18 cellular contexts compared by ENCODE assay signal in the genomic region with DNA sequence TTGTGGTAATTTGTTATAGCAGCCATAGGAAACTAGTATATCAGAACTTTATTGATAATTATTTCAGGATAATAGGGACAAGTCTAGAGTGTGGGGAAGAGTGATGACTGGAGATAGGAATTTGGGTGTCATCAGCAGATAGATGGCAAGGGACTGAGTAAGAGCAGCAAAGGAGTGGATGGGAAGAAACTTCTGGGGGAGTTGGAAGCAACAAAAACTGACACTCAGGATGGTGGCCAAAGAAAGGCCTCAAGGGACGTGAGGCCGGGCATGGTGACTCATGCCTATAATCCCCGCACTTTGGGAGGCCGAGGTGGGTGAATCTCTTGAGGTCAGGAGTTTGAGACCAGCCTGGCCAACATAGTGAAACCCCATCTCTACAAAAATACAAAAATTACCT. TPM values are rescaled to one million over a fixed set of nuclear protein-coding genes. Genes with fewer than 3 reads are reported as not detected.
DNase-seq lines count a peak whose midpoint lies in the region; TF ChIP-seq lines count a peak whose summit lies in the region.
"Had no signal": no experiment of that assay in that cellular context is flagged by ENCODE, and none has a peak within 500 bp of the region (broad histone marks: within the 10 kb centered on the region; RNA-seq: fewer than 3 reads in every experiment).

No MANE protein-coding gene starts in this region.

- H3K9me3 ChIP-seq in tibial nerve = no peaks in the 10 kb centered on the region

- WGBS in tibial nerve, 2 donors = 78 to 89% methylated on average over 3 to 4 of the region's 4 CpGs

- TF ChIP-seq CTCF in NB4 (IDR thresholded peaks at IDR 0.05; ENCODE audit: low read depth, low read length) (no peak), fibroblast of mammary gland (conservative IDR thresholded peaks at IDR 0.05; ENCODE audit: control insufficient read depth, insufficient read depth, low read depth, low read length) (no peak), tibial nerve (IDR thresholded peaks at IDR 0.05) (no peak)

- no peaks in the 10 kb centered on the region for H3K79me2 ChIP-seq in ACC112 (ENCODE audit: control insufficient read depth, insufficient read depth, low read length, unreplicated experiment)

- H3K36me3 Mint-ChIP-seq in immature natural killer cell = peaks cover 0 to 3% (median 0%) of the 10 kb centered on the region in 3 donors

- H3K27ac Mint-ChIP-seq in immature natural killer cell = no peak overlapping the region

- H3K27me3 ChIP-seq in ACC112 (ENCODE audit: insufficient read depth, low read length) = no peaks in the 10 kb centered on the region
- H3K27me3 ChIP-seq in tibial nerve = no peaks in the 10 kb centered on the region

- peaks cover 0 to 3% (median 0%) of the 10 kb centered on the region in 3 donors for H3K27me3 Mint-ChIP-seq in immature natural killer cell (ENCODE audit: low read depth in 3 of 3)

- H3K4me1 ChIP-seq in ACC112 (ENCODE audit: control insufficient read depth, insufficient read depth, low read length, unreplicated experiment) (no peaks in the 10 kb centered on the region), tibial nerve (no peaks in the 10 kb centered on the region)

- no peaks in the 10 kb centered on the region for H3K36me3 ChIP-seq in ACC112 (ENCODE audit: insufficient read depth, low read length)
- H3K36me3 ChIP-seq in tibial nerve = no peaks in the 10 kb centered on the region

- no peaks in the 10 kb centered on the region for H3K9me3 Mint-ChIP-seq in immature natural killer cell

- H2AFZ ChIP-seq in ACC112 (ENCODE audit: low read length, unreplicated experiment) = no peak overlapping the region

- DNase-seq in GM03348 (ENCODE audit: low spot score) (peak; percentile 29), NB4 (ENCODE audit: low read depth) (peak; percentile 50), fibroblast of mammary gland (ENCODE audit: low read depth) (peak; percentile 30), NCI-H146 (lab: John Stamatoyannopoulos, UW) (no peak), tibial nerve (ENCODE audit: low spot score in 2 of 2) (no peak), immature natural killer cell (no peak)
- no peak for DNase-seq in activated naive CD4-positive, alpha-beta T cell treated with Interleukin-2 at 50 U/mL for 16 hours
- DNase-seq: 8988T, NCI-H1092, NCI-H2107, NCI-H226, NCI-H524 treated with DMSO at 0.1 percent for 48 hours, Right ventricle myocardium superior, T-helper 1 cell had no signal

- H3K27ac ChIP-seq in ACC112 (ENCODE audit: low read depth, low read length) = peak overlapping the region; percentile 47; the same call in 1 of the 2 replicates
- no peak overlapping the region for H3K27ac ChIP-seq in tibial nerve
- H3K27ac ChIP-seq: SK-N-MC had no signal

- TF ChIP-seq POLR2A in NB4 (IDR thresholded peaks at IDR 0.05; ENCODE audit: extremely low read depth, insufficient read length) = no peak
- TF ChIP-seq POLR2A in tibial nerve (IDR thresholded peaks at IDR 0.05) = no peak

- H3K4me3 ChIP-seq in ACC112 (ENCODE audit: low read depth, low read length) = no peak overlapping the region
- H3K4me3 ChIP-seq in NB4 (ENCODE audit: low read depth, low read length) = no peak overlapping the region
- no peak overlapping the region for H3K4me3 ChIP-seq in fibroblast of mammary gland (ENCODE audit: control insufficient read depth, low read depth, low read length)
- H3K4me3 ChIP-seq in tibial nerve = no peak overlapping the region
- H3K4me3 ChIP-seq: GM12878, K562, SK-N-MC had no signal

- H3K4me3 Mint-ChIP-seq in immature natural killer cell = no peak overlapping the region

- no peak for TF ChIP-seq EP300 in tibial nerve (IDR thresholded peaks at IDR 0.05)

- no peaks in the 10 kb centered on the region for H3K4me1 Mint-ChIP-seq in immature natural killer cell

RNA-seq across cellular contexts. Expression of a gene that starts 9.1 kb away (rescaled TPM):
- total RNA-seq in tibial nerve = 100 to 1,000 TPM in 2 of 4 donors, 10 to 100 TPM in 2; 79.3 to 176 (median 93.3) TPM
- 100 to 1,000 TPM; 277 to 490 (median 364) TPM for polyA plus RNA-seq in immature natural killer cell

Comparison
In these comparisons a context has a peak if more than half of its experiments do, and no peak if none do; other contexts are left out.
1. DNase-seq: peak in GM03348 (single experiment), NB4 (single experiment) and fibroblast of mammary gland (single experiment); none in NCI-H146 (single experiment), tibial nerve (0 of 2), activated naive CD4-positive, alpha-beta T cell treated with Interleukin-2 at 50 U/mL for 16 hours (single experiment) and immature natural killer cell (0 of 3).